Comparison of ENCODE assay signal across 25 cellular contexts in the genomic region with DNA sequence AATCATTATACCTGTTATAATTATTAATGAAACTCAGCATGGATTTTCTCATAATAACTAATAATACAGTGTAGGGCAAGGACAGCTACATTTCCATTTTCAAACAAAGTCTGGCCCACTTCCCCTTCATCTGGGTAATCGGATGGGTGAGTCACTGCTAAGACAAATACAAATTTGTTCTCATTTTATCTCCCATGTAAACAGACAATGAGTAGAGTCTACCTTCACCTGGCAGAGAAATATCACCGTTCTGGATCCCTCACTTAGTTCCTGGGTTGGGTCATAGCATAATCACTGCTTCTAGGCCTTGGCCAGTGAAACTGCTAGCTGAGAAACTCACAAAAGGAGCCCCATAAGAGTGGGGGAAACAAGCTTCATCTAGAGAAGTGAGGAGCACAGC. TPM values are rescaled to one million over a fixed set of nuclear protein-coding genes. Genes with fewer than 3 reads are reported as not detected.
"Had no signal": no experiment of that assay in that cellular context is flagged by ENCODE, and none has a peak within 500 bp of the region (broad histone marks: within the 10 kb centered on the region; RNA-seq: fewer than 3 reads in every experiment).

No MANE protein-coding gene starts in this region.

- H3K4me1 Mint-ChIP-seq: memory B cell, natural killer cell had no signal

- DNase-seq: activated CD4-positive, alpha-beta T cell treated with anti-CD3 and anti-CD28 coated beads for 1 hour; activated CD4-positive, alpha-beta T cell treated with anti-CD3 and anti-CD28 coated beads, Interleukin-2, amount 50 U/mL, for 4 hours; activated naive CD4-positive, alpha-beta T cell; activated T-cell treated with anti-CD3 and anti-CD28 coated beads for 4 hours; aorta; cerebellar nuclear complex; effector CD8-positive, alpha-beta T cell; esophagus squamous epithelium; hippocampal formation; left ventricle myocardium inferior; mucosa of descending colon; natural killer cell; nucleus accumbens; stimulated activated CD4-positive, alpha-beta T cell treated with anti-CD3 and anti-CD28 coated beads, Interleukin-4, amount 100 ng/mL, for 24 hours; stimulated activated naive CD4-positive, alpha-beta T cell; tibial artery had no signal

- H3K4me3 ChIP-seq: esophagus squamous epithelium, left ventricle myocardium inferior, mucosa of descending colon, right atrium auricular region, tibial artery had no signal

- H3K4me1 ChIP-seq: esophagus squamous epithelium, left ventricle myocardium inferior, right atrium auricular region, tibial artery had no signal

- ATAC-seq: mucosa of descending colon, natural killer cell had no signal

- H3K27ac Mint-ChIP-seq: memory B cell, natural killer cell, progenitor cell of endocrine pancreas had no signal

- H3K27me3 ChIP-seq: esophagus squamous epithelium, right atrium auricular region, tibial artery had no signal

- H3K27ac ChIP-seq: esophagus squamous epithelium, left ventricle myocardium inferior, right atrium auricular region, tibial artery had no signal

- H3K36me3 ChIP-seq: esophagus squamous epithelium, left ventricle myocardium inferior, right atrium auricular region, tibial artery had no signal

- H3K36me3 Mint-ChIP-seq: memory B cell, natural killer cell had no signal

- H3K27me3 Mint-ChIP-seq: memory B cell, progenitor cell of endocrine pancreas had no signal

- H3K4me3 Mint-ChIP-seq: memory B cell, natural killer cell had no signal

- FAIRE-seq: endothelial cell of umbilical vein had no signal

- H3K9me3 ChIP-seq: esophagus squamous epithelium, left ventricle myocardium inferior, mucosa of descending colon, right atrium auricular region, tibial artery had no signal

RNA-seq across cellular contexts. Expression of a gene that starts 9.2 kb away (rescaled TPM):
- total RNA-seq: aorta, endothelial cell of umbilical vein, esophagus squamous epithelium, fibroblast of villous mesenchyme, glomerular endothelial cell, kidney epithelial cell, left ventricle myocardium inferior, natural killer cell, right atrium auricular region, skeletal muscle tissue, subcutaneous adipose tissue had no signal
- polyA plus RNA-seq: aorta, endothelial cell of umbilical vein had no signal
